Comparison of ENCODE assay signal across 10 cellular contexts in genomic region chr11:71999360-71999759, GRCh38. TPM values are rescaled to one million over a fixed set of nuclear protein-coding genes. Genes with fewer than 3 reads are reported as not detected.
DNase-seq lines count a peak whose midpoint lies in the region; ATAC-seq and TF ChIP-seq lines count a peak whose summit lies in the region.
"Had no signal": no experiment of that assay in that cellular context is flagged by ENCODE, and none has a peak within 500 bp of the region (broad histone marks: within the 10 kb centered on the region; RNA-seq: fewer than 3 reads in every experiment).

No MANE protein-coding gene starts in this region.

- H3K27ac ChIP-seq in OCI-LY3 (ENCODE audit: low read length) (peak overlapping the region; percentile 65), brain microvascular endothelial cell (no peak overlapping the region)
- H3K27ac ChIP-seq: epithelial cell of prostate, SJSA1 had no signal

- H3K36me3 ChIP-seq in OCI-LY3 (replicated peaks; ENCODE audit: low read depth, low read length) (peaks cover 42% of the 10 kb centered on the region), brain microvascular endothelial cell (replicated peaks) (peaks cover 55% of the 10 kb centered on the region)

- H3K79me2 ChIP-seq in OCI-LY3 (ENCODE audit: low read length) = no peaks in the 10 kb centered on the region

- H3K27me3 Mint-ChIP-seq in endothelial cell (ENCODE audit: unreplicated experiment) (peaks cover 27% of the 10 kb centered on the region), nephron (ENCODE audit: low read depth) (no peaks in the 10 kb centered on the region)

- peak overlapping the region; percentile 82 for H3K4me3 Mint-ChIP-seq in endothelial cell (ENCODE audit: unreplicated experiment)
- H3K4me3 Mint-ChIP-seq in nephron = no peak overlapping the region

- no peaks in the 10 kb centered on the region for H4K20me1 ChIP-seq in OCI-LY3 (ENCODE audit: insufficient read depth, low read length)

- H3K4me1 Mint-ChIP-seq in endothelial cell (ENCODE audit: unreplicated experiment) (peaks cover 30% of the 10 kb centered on the region), nephron (peaks cover 43% of the 10 kb centered on the region)

- H3K4me2 ChIP-seq in OCI-LY3 (ENCODE audit: low read length) = peak overlapping the region; percentile 67

- H2AFZ ChIP-seq in OCI-LY3 (ENCODE audit: low read depth, low read length) = no peak overlapping the region

- H3K4me3 ChIP-seq in AG09309 (ENCODE audit: control insufficient read depth, low read depth, low read length) = peak overlapping the region; percentile 5; the same call in 1 of the 2 replicates
- H3K4me3 ChIP-seq in OCI-LY3 (ENCODE audit: low read length) = peak overlapping the region; percentile 46; the same call in 1 of the 2 replicates
- no peak overlapping the region for H3K4me3 ChIP-seq in brain microvascular endothelial cell (ENCODE audit: low read depth, low read length)
- H3K4me3 ChIP-seq: SJSA1 had no signal

- H3K27me3 ChIP-seq in OCI-LY3 (ENCODE audit: low read depth, low read length) (no peaks in the 10 kb centered on the region), brain microvascular endothelial cell (replicated peaks) (no peaks in the 10 kb centered on the region)
- H3K27me3 ChIP-seq: SJSA1 had no signal

- H3K9me3 ChIP-seq in OCI-LY3 (ENCODE audit: insufficient read depth, low read length) = no peaks in the 10 kb centered on the region
- H3K9me3 ChIP-seq: SJSA1 had no signal

- peak overlapping the region; percentile 56; the same call in 1 of the 2 replicates for H3K9ac ChIP-seq in OCI-LY3 (ENCODE audit: low read length)

- H3K36me3 Mint-ChIP-seq in endothelial cell (ENCODE audit: low read depth, unreplicated experiment) (peaks cover 30% of the 10 kb centered on the region), nephron (ENCODE audit: low read depth) (peaks cover 21% of the 10 kb centered on the region)

- H3K9me3 Mint-ChIP-seq in endothelial cell (ENCODE audit: unreplicated experiment) = no peaks in the 10 kb centered on the region
- no peaks in the 10 kb centered on the region for H3K9me3 Mint-ChIP-seq in nephron

- no peak for ATAC-seq in HG02759 (IDR thresholded peaks at IDR 0.05; ENCODE audit: unreplicated experiment)

- H3K27ac Mint-ChIP-seq in endothelial cell (ENCODE audit: unreplicated experiment) (peak overlapping the region; percentile 97), nephron (peak overlapping the region in 2 of 3 experiments; percentile 65 to 72)

- in situ Hi-C loops in brain microvascular endothelial cell (cut with HindIII; ENCODE audit: low pct_ligation_motif_present, low sequenced_read_pairs) = no loop called here

- peaks cover 40% of the 10 kb centered on the region for H3K4me1 ChIP-seq in OCI-LY3 (ENCODE audit: low read length)

- no peak for TF ChIP-seq CTCF in AG09309 (IDR thresholded peaks at IDR 0.05; ENCODE audit: control insufficient read depth, insufficient read depth, low read depth, low read length, missing control alignments)
- no peak for TF ChIP-seq CTCF in OCI-LY3 (IDR thresholded peaks at IDR 0.05; ENCODE audit: low read depth, low read length)
- TF ChIP-seq CTCF in endothelial cell (IDR thresholded peaks at IDR 0.05; ENCODE audit: unreplicated experiment) = no peak
- no peak for TF ChIP-seq CTCF in nephron (IDR thresholded peaks at IDR 0.05; ENCODE audit: unreplicated experiment in 3 of 3)
- no peak for TF ChIP-seq CTCF in brain microvascular endothelial cell (IDR thresholded peaks at IDR 0.05; ENCODE audit: low read depth, low read length, missing control alignments)

- DNase-seq in AG09309 (ENCODE audit: low read depth) = no peak
- DNase-seq in endothelial cell (ENCODE audit: low spot score) = no peak
- DNase-seq in brain microvascular endothelial cell = no peak
- no peak for DNase-seq in stimulated activated CD8-positive, alpha-beta memory T cell treated with anti-CD3 and anti-CD28 coated beads, Interleukin-4, amount 100 ng/mL, for 48 hours
- no peak for DNase-seq in activated CD8-positive, alpha-beta memory T cell treated with anti-CD3 and anti-CD28 coated beads, Interleukin-2, amount 50 U/mL, for 4 hours

RNA-seq across cellular contexts. Expression of gene IL18BP, which starts 0.7 kb away (rescaled TPM):
- 17.7 TPM for total RNA-seq in endothelial cell (ENCODE audit: unreplicated experiment)
